Comparison of ENCODE assay signal across 10 cellular contexts in the genomic region with DNA sequence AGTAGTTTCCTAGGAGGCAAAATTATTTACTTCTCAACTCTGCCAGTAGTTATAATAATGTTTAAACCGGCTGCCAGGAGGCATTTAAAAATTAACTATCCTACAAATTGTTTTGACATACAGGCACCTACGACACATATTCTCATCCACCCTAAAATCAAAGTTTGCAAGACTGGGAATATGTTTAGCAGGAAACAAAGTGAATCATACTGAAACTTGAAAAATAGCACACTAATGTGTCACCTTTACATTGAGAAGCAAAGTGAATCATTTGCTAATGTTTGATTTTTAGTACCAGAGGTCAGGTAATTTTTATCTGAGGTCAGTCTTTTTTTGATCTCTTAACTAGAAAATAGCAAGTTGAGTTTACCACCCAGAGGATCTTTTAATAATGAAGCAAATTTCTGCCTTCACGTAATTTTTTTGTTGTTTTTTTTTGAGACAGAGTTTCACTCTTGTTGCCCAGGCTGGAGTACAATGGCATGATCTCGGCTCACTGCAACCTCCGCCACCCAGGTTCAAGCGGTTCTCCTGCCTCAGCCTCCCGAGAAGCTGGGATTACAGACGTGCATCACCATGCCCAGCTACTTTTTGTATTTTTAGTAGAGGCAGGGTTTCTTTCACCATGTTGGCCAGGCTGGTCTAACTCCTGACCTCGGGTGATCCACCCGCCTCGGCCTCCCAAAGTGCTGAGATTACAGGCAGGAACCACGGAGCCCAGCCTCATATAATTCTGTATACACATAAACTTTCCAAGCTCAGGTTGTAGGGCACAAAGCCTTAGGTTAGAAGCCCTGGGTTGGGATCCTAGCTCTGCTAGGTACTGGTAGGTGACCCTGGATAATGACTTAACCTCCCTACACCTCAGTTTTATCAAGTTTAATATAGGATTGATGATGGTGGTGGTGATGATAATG.
DNase-seq lines count a peak whose midpoint lies in the region; ATAC-seq and TF ChIP-seq lines count a peak whose summit lies in the region.
"Had no signal": no experiment of that assay in that cellular context is flagged by ENCODE, and none has a peak within 500 bp of the region (broad histone marks: within the 10 kb centered on the region; RNA-seq: fewer than 3 reads in every experiment).

No MANE protein-coding gene starts in this region.

- H3K4me1 Mint-ChIP-seq in activated B cell treated with CpG ODN at 0.5 μM for 24 hours (peaks cover 59% of the 10 kb centered on the region), naive B cell (peaks cover 23 to 48% (median 40%) of the 10 kb centered on the region in 3 donors)
- H3K4me1 Mint-ChIP-seq in CD4-positive, alpha-beta T cell (ENCODE audit: low read depth), result no peaks in the 10 kb centered on the region

- H3K36me3 Mint-ChIP-seq in activated B cell treated with CpG ODN at 0.5 μM for 24 hours (ENCODE audit: low read depth), result no peaks in the 10 kb centered on the region
- no peaks in the 10 kb centered on the region for H3K36me3 Mint-ChIP-seq in naive B cell
- no peaks in the 10 kb centered on the region for H3K36me3 Mint-ChIP-seq in CD4-positive, alpha-beta T cell (ENCODE audit: low read depth)

- H3K27ac ChIP-seq in CD4-positive, alpha-beta T cell (ENCODE audit: low read depth, low read length), result no peak overlapping the region

- intact Hi-C loops in activated B cell treated with CpG ODN at 0.5 μM for 24 hours (cut with micrococcal nuclease) (loop anchor here (1.0 kb wide), 1 partner anchor 7 kb away; no protein-coding TSS in a partner anchor), sciatic nerve (cut with DNase I) (no loop called here)
- intact Hi-C loops in CD4-positive, alpha-beta T cell (cut with DNase I, micrococcal nuclease), result no loop called here

- CTCF ChIA-PET in activated B cell treated with CpG ODN at 0.5 μM for 24 hours (lab: Charles Lee), result interaction anchor here (0.8 to 1.3 kb wide), 3 partner anchors 16 to 94 kb away, joined by 3 to 4 read pairs (median 4); no protein-coding TSS in a partner anchor
- CTCF ChIA-PET in CD4-positive, alpha-beta T cell (lab: Charles Lee), result no interaction called here
- CTCF ChIA-PET in HEK293T (lab: Yijun Ruan, JAX), result no interaction called here

- H3K4me3 Mint-ChIP-seq in activated B cell treated with CpG ODN at 0.5 μM for 24 hours (peak overlapping the region; percentile 39), naive B cell (peak overlapping the region in 6 of 8 donors; percentile 15 to 85 (median 56))
- H3K4me3 Mint-ChIP-seq in CD4-positive, alpha-beta T cell, result no peak overlapping the region
- H3K4me3 Mint-ChIP-seq: activated naive CD8-positive, alpha-beta T cell had no signal

- H3K27ac Mint-ChIP-seq in activated B cell treated with CpG ODN at 0.5 μM for 24 hours (peak overlapping the region; percentile 67), naive B cell (peak overlapping the region in 1 of 6 donors; percentile 24)
- no peak overlapping the region for H3K27ac Mint-ChIP-seq in CD4-positive, alpha-beta T cell
- H3K27ac Mint-ChIP-seq: activated naive CD8-positive, alpha-beta T cell had no signal

- H3K9me3 Mint-ChIP-seq in activated B cell treated with CpG ODN at 0.5 μM for 24 hours (no peaks in the 10 kb centered on the region), naive B cell (no peaks in the 10 kb centered on the region)
- no peaks in the 10 kb centered on the region for H3K9me3 Mint-ChIP-seq in CD4-positive, alpha-beta T cell

- no peaks in the 10 kb centered on the region for H3K9me3 ChIP-seq in CD4-positive, alpha-beta T cell (ENCODE audit: control insufficient read depth, low read length)

- ATAC-seq in GM18861 (IDR thresholded peaks at IDR 0.05; ENCODE audit: unreplicated experiment), result peak; percentile 82
- ATAC-seq in HG02973 (IDR thresholded peaks at IDR 0.05; ENCODE audit: unreplicated experiment), result peak; percentile 63
- peak; percentile 51 for ATAC-seq in activated B cell treated with CpG ODN at 0.5 μM for 24 hours (ENCODE audit: low read depth)
- no peak for ATAC-seq in naive B cell (ENCODE audit: low read depth in 2 of 2)
- ATAC-seq in sciatic nerve, result no peak
- ATAC-seq in CD4-positive, alpha-beta T cell (ENCODE audit: poor library complexity), result no peak

- TF ChIP-seq CTCF in activated B cell treated with CpG ODN at 0.5 μM for 24 hours (IDR thresholded peaks at IDR 0.05), result no peak
- no peak for TF ChIP-seq CTCF in CD4-positive, alpha-beta T cell (IDR thresholded peaks at IDR 0.05)

- POLR2A ChIA-PET in activated B cell treated with CpG ODN at 0.5 μM for 24 hours (lab: Charles Lee) (interaction anchor here (1.0 to 12.8 kb wide), 10 partner anchors 8 to 124 kb away, joined by 3 to 308 read pairs (median 8); a partner anchor contains a TSS), HEK293T (lab: Yijun Ruan, JAX) (no interaction called here)
- POLR2A ChIA-PET in CD4-positive, alpha-beta T cell (lab: Charles Lee), result no interaction called here

- DNase-seq in activated B cell treated with CpG ODN at 0.5 μM for 24 hours, result no peak
- DNase-seq in naive B cell, result no peak
- no peak for DNase-seq in NCI-H345 treated with DMSO at 0.1 percent for 48 hours (lab: John Stamatoyannopoulos, UW; ENCODE audit: unreplicated experiment)
- DNase-seq in sciatic nerve (ENCODE audit: low spot score), result no peak
- no peak for DNase-seq in CD4-positive, alpha-beta T cell
- DNase-seq in HEK293T (ENCODE audit: extremely low spot score), result no peak
- DNase-seq: NK-92 treated with Interleukin-12 subunit alpha and Interleukin-12 subunit beta, amount 100 ng/mL, for 24 hours had no signal

- no peaks in the 10 kb centered on the region for H3K27me3 ChIP-seq in CD4-positive, alpha-beta T cell (ENCODE audit: control insufficient read depth, insufficient read depth, low read length)

- no peaks in the 10 kb centered on the region for H3K27me3 Mint-ChIP-seq in activated B cell treated with CpG ODN at 0.5 μM for 24 hours
- no peaks in the 10 kb centered on the region for H3K27me3 Mint-ChIP-seq in naive B cell
- H3K27me3 Mint-ChIP-seq in CD4-positive, alpha-beta T cell, result peaks cover 3% of the 10 kb centered on the region

TF ChIP-seq in HEK293T, 16 proteins besides CTCF, POLR2A, EP300 and RAD21:
- TF ChIP-seq HDGF (IDR thresholded peaks at IDR 0.05; ENCODE audit: borderline replicate concordance) (no peak), ARNT (IDR thresholded peaks at IDR 0.05) (no peak), NFRKB (IDR thresholded peaks at IDR 0.05) (no peak), SP1 (IDR thresholded peaks at IDR 0.05) (no peak), BHLHE40 (IDR thresholded peaks at IDR 0.05; ENCODE audit: borderline replicate concordance) (no peak), LEF1 (IDR thresholded peaks at IDR 0.05; ENCODE audit: borderline replicate concordance) (no peak), TARDBP (IDR thresholded peaks at IDR 0.05) (no peak), FOXA1 (IDR thresholded peaks at IDR 0.05) (no peak), L3MBTL2 (conservative IDR thresholded peaks at IDR 0.05) (no peak), ZNF384 (IDR thresholded peaks at IDR 0.05) (no peak), ELF4 (IDR thresholded peaks at IDR 0.05) (no peak), FOXM1 (IDR thresholded peaks at IDR 0.05; ENCODE audit: borderline replicate concordance) (no peak), SUZ12 (IDR thresholded peaks at IDR 0.05) (no peak)
- TF ChIP-seq, protein P1, sequence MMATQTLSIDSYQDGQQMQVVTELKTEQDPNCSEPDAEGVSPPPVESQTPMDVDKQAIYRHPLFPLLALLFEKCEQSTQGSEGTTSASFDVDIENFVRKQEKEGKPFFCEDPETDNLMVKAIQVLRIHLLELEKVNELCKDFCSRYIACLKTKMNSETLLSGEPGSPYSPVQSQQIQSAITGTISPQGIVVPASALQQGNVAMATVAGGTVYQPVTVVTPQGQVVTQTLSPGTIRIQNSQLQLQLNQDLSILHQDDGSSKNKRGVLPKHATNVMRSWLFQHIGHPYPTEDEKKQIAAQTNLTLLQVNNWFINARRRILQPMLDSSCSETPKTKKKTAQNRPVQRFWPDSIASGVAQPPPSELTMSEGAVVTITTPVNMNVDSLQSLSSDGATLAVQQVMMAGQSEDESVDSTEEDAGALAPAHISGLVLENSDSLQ (IDR thresholded peaks at IDR 0.05), result no peak
TF ChIP-seq in HEK293T: peak in this region for 0.

Comparison
In these comparisons a context has a peak if more than half of its experiments do, and no peak if none do; other contexts are left out.
1. ATAC-seq: peak in GM18861 (single experiment), HG02973 (single experiment) and activated B cell treated with CpG ODN at 0.5 μM for 24 hours (single experiment); none in naive B cell (0 of 2), sciatic nerve (single experiment) and CD4-positive, alpha-beta T cell (single experiment).